In genomic region chr1:223500560-223501425, GRCh38 we compare ENCODE assay signal across 1 cellular context.
TF ChIP-seq lines count a peak whose summit lies in the region.

No MANE protein-coding gene starts in this region.

TF ChIP-seq in HEK293, 187 proteins besides CTCF, POLR2A, EP300 and RAD21 (continued from another document):
- TF ChIP-seq, protein P1, sequence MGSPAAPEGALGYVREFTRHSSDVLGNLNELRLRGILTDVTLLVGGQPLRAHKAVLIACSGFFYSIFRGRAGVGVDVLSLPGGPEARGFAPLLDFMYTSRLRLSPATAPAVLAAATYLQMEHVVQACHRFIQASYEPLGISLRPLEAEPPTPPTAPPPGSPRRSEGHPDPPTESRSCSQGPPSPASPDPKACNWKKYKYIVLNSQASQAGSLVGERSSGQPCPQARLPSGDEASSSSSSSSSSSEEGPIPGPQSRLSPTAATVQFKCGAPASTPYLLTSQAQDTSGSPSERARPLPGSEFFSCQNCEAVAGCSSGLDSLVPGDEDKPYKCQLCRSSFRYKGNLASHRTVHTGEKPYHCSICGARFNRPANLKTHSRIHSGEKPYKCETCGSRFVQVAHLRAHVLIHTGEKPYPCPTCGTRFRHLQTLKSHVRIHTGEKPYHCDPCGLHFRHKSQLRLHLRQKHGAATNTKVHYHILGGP (tag by site-specific recombination; IDR thresholded peaks at IDR 0.05): no peak
- TF ChIP-seq ZNF510 (tag by site-specific recombination; IDR thresholded peaks at IDR 0.05; ENCODE audit: insufficient replicate concordance) (no peak), ZFP37 (tag by site-specific recombination; IDR thresholded peaks at IDR 0.05) (no peak), MYNN (tag by site-specific recombination; IDR thresholded peaks at IDR 0.05; ENCODE audit: borderline replicate concordance) (no peak), ZNF10 (tag by site-specific recombination; IDR thresholded peaks at IDR 0.05) (no peak), HOXA7 (CRISPR knock-in tag; IDR thresholded peaks at IDR 0.05; ENCODE audit: borderline replicate concordance) (no peak), ZBTB7A (tag by site-specific recombination; IDR thresholded peaks at IDR 0.05; ENCODE audit: low read depth) (no peak), ZNF558 (tag by site-specific recombination; IDR thresholded peaks at IDR 0.05) (no peak), ZNF571 (tag by site-specific recombination; IDR thresholded peaks at IDR 0.05) (no peak), ZNF777 (tag by site-specific recombination; IDR thresholded peaks at IDR 0.05; ENCODE audit: borderline replicate concordance) (no peak), ZNF488 (tag by site-specific recombination; IDR thresholded peaks at IDR 0.05) (no peak), WT1 (tag by site-specific recombination; IDR thresholded peaks at IDR 0.05) (no peak), ZNF146 (tag by site-specific recombination; IDR thresholded peaks at IDR 0.05) (no peak), ZNF473 (tag by site-specific recombination; IDR thresholded peaks at IDR 0.05) (0 out of 2 replicates have a peak, but pooled peaks have one; percentile 43), PATZ1 (tag by site-specific recombination; IDR thresholded peaks at IDR 0.05) (no peak), ZNF747 (tag by site-specific recombination; IDR thresholded peaks at IDR 0.05) (no peak), KLF7 (tag by site-specific recombination; IDR thresholded peaks at IDR 0.05; ENCODE audit: borderline replicate concordance) (no peak), SP3 (tag by site-specific recombination; IDR thresholded peaks at IDR 0.05) (0 out of 2 replicates have a peak, but pooled peaks have one; percentile 21), ZNF433 (tag by site-specific recombination; IDR thresholded peaks at IDR 0.05; ENCODE audit: low read depth) (no peak), ZIC2 (tag by site-specific recombination; IDR thresholded peaks at IDR 0.05) (peak; percentile 86), ZNF692 (tag by site-specific recombination; IDR thresholded peaks at IDR 0.05) (0 out of 2 replicates have a peak, but pooled peaks have one; percentile 15), ZNF366 (tag by site-specific recombination; conservative IDR thresholded peaks at IDR 0.05) (0 out of 2 replicates have a peak, but pooled peaks have one; percentile 23), OSR2 (tag by site-specific recombination; IDR thresholded peaks at IDR 0.05) (peak; percentile 31; the same call in 1 of the 2 replicates), ZNF223 (tag by site-specific recombination; IDR thresholded peaks at IDR 0.05) (no peak), ZNF645 (tag by site-specific recombination; IDR thresholded peaks at IDR 0.05) (0 out of 2 replicates have a peak, but pooled peaks have one; percentile 15), ZNF514 (tag by site-specific recombination; IDR thresholded peaks at IDR 0.05) (0 out of 2 replicates have a peak, but pooled peaks have one; percentile 23), SP2 (tag by site-specific recombination; IDR thresholded peaks at IDR 0.05) (no peak), ZNF112 (tag by site-specific recombination; IDR thresholded peaks at IDR 0.05) (no peak), ZNF549 (tag by site-specific recombination; IDR thresholded peaks at IDR 0.05) (no peak)
- TF ChIP-seq, protein P2, sequence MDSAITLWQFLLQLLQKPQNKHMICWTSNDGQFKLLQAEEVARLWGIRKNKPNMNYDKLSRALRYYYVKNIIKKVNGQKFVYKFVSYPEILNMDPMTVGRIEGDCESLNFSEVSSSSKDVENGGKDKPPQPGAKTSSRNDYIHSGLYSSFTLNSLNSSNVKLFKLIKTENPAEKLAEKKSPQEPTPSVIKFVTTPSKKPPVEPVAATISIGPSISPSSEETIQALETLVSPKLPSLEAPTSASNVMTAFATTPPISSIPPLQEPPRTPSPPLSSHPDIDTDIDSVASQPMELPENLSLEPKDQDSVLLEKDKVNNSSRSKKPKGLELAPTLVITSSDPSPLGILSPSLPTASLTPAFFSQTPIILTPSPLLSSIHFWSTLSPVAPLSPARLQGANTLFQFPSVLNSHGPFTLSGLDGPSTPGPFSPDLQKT (IDR thresholded peaks at IDR 0.05; ENCODE audit: borderline replicate concordance, low read depth, low read length): no peak
- TF ChIP-seq, protein P3, sequence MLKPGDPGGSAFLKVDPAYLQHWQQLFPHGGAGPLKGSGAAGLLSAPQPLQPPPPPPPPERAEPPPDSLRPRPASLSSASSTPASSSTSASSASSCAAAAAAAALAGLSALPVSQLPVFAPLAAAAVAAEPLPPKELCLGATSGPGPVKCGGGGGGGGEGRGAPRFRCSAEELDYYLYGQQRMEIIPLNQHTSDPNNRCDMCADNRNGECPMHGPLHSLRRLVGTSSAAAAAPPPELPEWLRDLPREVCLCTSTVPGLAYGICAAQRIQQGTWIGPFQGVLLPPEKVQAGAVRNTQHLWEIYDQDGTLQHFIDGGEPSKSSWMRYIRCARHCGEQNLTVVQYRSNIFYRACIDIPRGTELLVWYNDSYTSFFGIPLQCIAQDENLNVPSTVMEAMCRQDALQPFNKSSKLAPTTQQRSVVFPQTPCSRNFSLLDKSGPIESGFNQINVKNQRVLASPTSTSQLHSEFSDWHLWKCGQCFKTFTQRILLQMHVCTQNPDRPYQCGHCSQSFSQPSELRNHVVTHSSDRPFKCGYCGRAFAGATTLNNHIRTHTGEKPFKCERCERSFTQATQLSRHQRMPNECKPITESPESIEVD (tag by site-specific recombination; IDR thresholded peaks at IDR 0.05): no peak
- TF ChIP-seq, protein P4, sequence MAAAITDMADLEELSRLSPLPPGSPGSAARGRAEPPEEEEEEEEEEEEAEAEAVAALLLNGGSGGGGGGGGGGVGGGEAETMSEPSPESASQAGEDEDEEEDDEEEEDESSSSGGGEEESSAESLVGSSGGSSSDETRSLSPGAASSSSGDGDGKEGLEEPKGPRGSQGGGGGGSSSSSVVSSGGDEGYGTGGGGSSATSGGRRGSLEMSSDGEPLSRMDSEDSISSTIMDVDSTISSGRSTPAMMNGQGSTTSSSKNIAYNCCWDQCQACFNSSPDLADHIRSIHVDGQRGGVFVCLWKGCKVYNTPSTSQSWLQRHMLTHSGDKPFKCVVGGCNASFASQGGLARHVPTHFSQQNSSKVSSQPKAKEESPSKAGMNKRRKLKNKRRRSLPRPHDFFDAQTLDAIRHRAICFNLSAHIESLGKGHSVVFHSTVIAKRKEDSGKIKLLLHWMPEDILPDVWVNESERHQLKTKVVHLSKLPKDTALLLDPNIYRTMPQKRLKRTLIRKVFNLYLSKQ (tag by site-specific recombination; IDR thresholded peaks at IDR 0.05; ENCODE audit: borderline replicate concordance): no peak
- TF ChIP-seq, protein P5, sequence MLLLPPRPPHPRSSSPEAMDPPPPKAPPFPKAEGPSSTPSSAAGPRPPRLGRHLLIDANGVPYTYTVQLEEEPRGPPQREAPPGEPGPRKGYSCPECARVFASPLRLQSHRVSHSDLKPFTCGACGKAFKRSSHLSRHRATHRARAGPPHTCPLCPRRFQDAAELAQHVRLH (tag by site-specific recombination; IDR thresholded peaks at IDR 0.05): no peak
- TF ChIP-seq, protein P6, sequence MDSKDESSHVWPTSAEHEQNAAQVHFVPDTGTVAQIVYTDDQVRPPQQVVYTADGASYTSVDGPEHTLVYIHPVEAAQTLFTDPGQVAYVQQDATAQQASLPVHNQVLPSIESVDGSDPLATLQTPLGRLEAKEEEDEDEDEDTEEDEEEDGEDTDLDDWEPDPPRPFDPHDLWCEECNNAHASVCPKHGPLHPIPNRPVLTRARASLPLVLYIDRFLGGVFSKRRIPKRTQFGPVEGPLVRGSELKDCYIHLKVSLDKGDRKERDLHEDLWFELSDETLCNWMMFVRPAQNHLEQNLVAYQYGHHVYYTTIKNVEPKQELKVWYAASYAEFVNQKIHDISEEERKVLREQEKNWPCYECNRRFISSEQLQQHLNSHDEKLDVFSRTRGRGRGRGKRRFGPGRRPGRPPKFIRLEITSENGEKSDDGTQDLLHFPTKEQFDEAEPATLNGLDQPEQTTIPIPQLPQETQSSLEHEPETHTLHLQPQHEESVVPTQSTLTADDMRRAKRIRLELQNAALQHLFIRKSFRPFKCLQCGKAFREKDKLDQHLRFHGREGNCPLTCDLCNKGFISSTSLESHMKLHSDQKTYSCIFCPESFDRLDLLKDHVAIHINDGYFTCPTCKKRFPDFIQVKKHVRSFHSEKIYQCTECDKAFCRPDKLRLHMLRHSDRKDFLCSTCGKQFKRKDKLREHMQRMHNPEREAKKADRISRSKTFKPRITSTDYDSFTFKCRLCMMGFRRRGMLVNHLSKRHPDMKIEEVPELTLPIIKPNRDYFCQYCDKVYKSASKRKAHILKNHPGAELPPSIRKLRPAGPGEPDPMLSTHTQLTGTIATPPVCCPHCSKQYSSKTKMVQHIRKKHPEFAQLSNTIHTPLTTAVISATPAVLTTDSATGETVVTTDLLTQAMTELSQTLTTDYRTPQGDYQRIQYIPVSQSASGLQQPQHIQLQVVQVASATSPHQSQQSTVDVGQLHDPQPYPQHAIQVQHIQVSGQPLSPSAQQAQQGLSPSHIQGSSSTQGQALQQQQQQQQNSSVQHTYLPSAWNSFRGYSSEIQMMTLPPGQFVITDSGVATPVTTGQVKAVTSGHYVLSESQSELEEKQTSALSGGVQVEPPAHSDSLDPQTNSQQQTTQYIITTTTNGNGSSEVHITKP (tag by site-specific recombination; IDR thresholded peaks at IDR 0.05): peak; percentile 59; the same call in 1 of the 2 replicates
